8 cellular contexts compared by ENCODE assay signal in genomic region chr3:197736010-197736490, GRCh38. TPM values are rescaled to one million over a fixed set of nuclear protein-coding genes. Genes with fewer than 3 reads are reported as not detected.
DNase-seq lines count a peak whose midpoint lies in the region; ATAC-seq and TF ChIP-seq lines count a peak whose summit lies in the region.

No MANE protein-coding gene starts in this region.

- peak; percentile 34 for ATAC-seq in central memory CD8-positive, alpha-beta T cell (replicated peaks; ENCODE audit: extremely low read depth, poor library complexity, severe bottlenecking)
- ATAC-seq in left lung: peak; percentile 11
- no peak for ATAC-seq in HG03025 (IDR thresholded peaks at IDR 0.05; ENCODE audit: low FRiP score, unreplicated experiment)

- DNase-seq in CD1c-positive myeloid dendritic cell (ENCODE audit: extremely low spot score): peak; percentile 74
- no peak for DNase-seq in HFF-Myc (ENCODE audit: extremely low read depth, low read depth)
- peak; percentile 57 for DNase-seq in UCSD-AML1 (lab: John Stamatoyannopoulos, UW; ENCODE audit: unreplicated experiment)
- DNase-seq in central memory CD8-positive, alpha-beta T cell (ENCODE audit: low spot score in 2 of 2): no peak
- no peak for DNase-seq in left lung
- peak; percentile 10 for DNase-seq in stimulated activated CD8-positive, alpha-beta memory T cell treated with anti-CD3 and anti-CD28 coated beads, Interleukin-15, amount 100 ng/mL, for 1 hour (ENCODE audit: low read depth)
- no peak for DNase-seq in NCI-H446 treated with DMSO at 0.1 percent for 48 hours (lab: John Stamatoyannopoulos, UW)

- TF ChIP-seq CTCF in HFF-Myc (IDR thresholded peaks at IDR 0.05; ENCODE audit: low read depth, low read length, missing control alignments) (no peak), left lung (IDR thresholded peaks at IDR 0.05) (no peak)

- intact Hi-C loops in left lung (cut with DNase I): no loop called here

- peak overlapping the region; percentile 84 for H3K4me3 ChIP-seq in HFF-Myc (replicated peaks; ENCODE audit: low read depth, low read length)
- H3K4me3 ChIP-seq in left lung: peak overlapping the region; percentile 96 to 97

- peak overlapping the region; percentile 90 for H3K27ac Mint-ChIP-seq in central memory CD8-positive, alpha-beta T cell (ENCODE audit: low read depth)

- H3K4me3 Mint-ChIP-seq in central memory CD8-positive, alpha-beta T cell: peak overlapping the region; percentile 84

- H3K9me3 ChIP-seq in left lung: no peaks in the 10 kb centered on the region

- no peaks in the 10 kb centered on the region for H3K27me3 Mint-ChIP-seq in central memory CD8-positive, alpha-beta T cell

- peaks cover 11 to 30% of the 10 kb centered on the region in 2 donors for H3K4me1 ChIP-seq in left lung

- H3K27ac ChIP-seq in left lung: peak overlapping the region; percentile 82 to 90

- no peaks in the 10 kb centered on the region for H3K36me3 ChIP-seq in left lung

- H3K9me3 Mint-ChIP-seq in central memory CD8-positive, alpha-beta T cell: no peaks in the 10 kb centered on the region

- peaks cover 7% of the 10 kb centered on the region for H3K36me3 Mint-ChIP-seq in central memory CD8-positive, alpha-beta T cell (ENCODE audit: insufficient read depth)

- H3K27me3 ChIP-seq in left lung: no peaks in the 10 kb centered on the region

- peaks cover 36% of the 10 kb centered on the region for H3K4me1 Mint-ChIP-seq in central memory CD8-positive, alpha-beta T cell

RNA-seq across cellular contexts. Expression of gene RUBCN, which starts 0.7 kb away (rescaled TPM):
- 10 to 100 TPM; 32.3 to 33.0 TPM for total RNA-seq in left lung

RNA-seq across cellular contexts. Expression of gene FYTTD1, which starts 13.6 kb away (rescaled TPM):
- total RNA-seq in left lung: 10 to 100 TPM; 46.8 to 50.2 TPM

RNA-seq across cellular contexts. Expression of gene LRCH3, which starts 55.0 kb away (rescaled TPM):
- 10 to 100 TPM; 36.8 to 40.1 TPM for total RNA-seq in left lung

Comparison
In these comparisons a context has a peak if more than half of its experiments do, and no peak if none do; other contexts are left out.
1. DNase-seq: peak in CD1c-positive myeloid dendritic cell (single experiment), UCSD-AML1 (single experiment) and stimulated activated CD8-positive, alpha-beta memory T cell treated with anti-CD3 and anti-CD28 coated beads, Interleukin-15, amount 100 ng/mL, for 1 hour (single experiment); none in HFF-Myc (single experiment), central memory CD8-positive, alpha-beta T cell (0 of 2), left lung (0 of 2) and NCI-H446 treated with DMSO at 0.1 percent for 48 hours (single experiment).